In genomic region chr14:35155962-35156361, GRCh38 we compare ENCODE assay signal across 9 cellular contexts. TPM values are rescaled to one million over a fixed set of nuclear protein-coding genes. Genes with fewer than 3 reads are reported as not detected.
DNase-seq lines count a peak whose midpoint lies in the region; ATAC-seq and TF ChIP-seq lines count a peak whose summit lies in the region.
"Had no signal": no experiment of that assay in that cellular context is flagged by ENCODE, and none has a peak within 500 bp of the region (broad histone marks: within the 10 kb centered on the region; RNA-seq: fewer than 3 reads in every experiment).

No MANE protein-coding gene starts in this region.

- intact Hi-C loops in CD4-positive, alpha-beta memory T cell (cut with micrococcal nuclease): no loop called here

- peaks cover 9% of the 10 kb centered on the region for H3K36me3 ChIP-seq in CD4-positive, alpha-beta memory T cell (ENCODE audit: insufficient read depth, low read length)

- ATAC-seq in activated CD8-positive, alpha-beta T cell treated with anti-CD3 and anti-CD28 coated beads, Interleukin-2, amount 10 ng/mL, durations not matched to agents 7 days and 5 days: no peak
- ATAC-seq in HG02973 (IDR thresholded peaks at IDR 0.05; ENCODE audit: unreplicated experiment): no peak
- ATAC-seq in HG02678 (IDR thresholded peaks at IDR 0.05; ENCODE audit: unreplicated experiment): no peak
- ATAC-seq: K562 had no signal

- H3K27me3 Mint-ChIP-seq in CD4-positive, alpha-beta memory T cell: no peaks in the 10 kb centered on the region
- H3K27me3 Mint-ChIP-seq in HFFc6 (ENCODE audit: insufficient read depth): no peaks in the 10 kb centered on the region; the same call in 1 of the 2 replicates
- no peaks in the 10 kb centered on the region for H3K27me3 Mint-ChIP-seq in activated CD8-positive, alpha-beta T cell treated with anti-CD3 and anti-CD28 coated beads, Interleukin-2, amount 10 ng/mL, durations not matched to agents 7 days and 5 days (ENCODE audit: low read depth)

- H3K27me3 ChIP-seq in CD4-positive, alpha-beta memory T cell (ENCODE audit: insufficient read depth, low read length): no peaks in the 10 kb centered on the region

- H3K4me1 Mint-ChIP-seq in CD4-positive, alpha-beta memory T cell: peaks cover 43 to 69% (median 56%) of the 10 kb centered on the region in 4 donors
- peaks cover 41% of the 10 kb centered on the region for H3K4me1 Mint-ChIP-seq in HFFc6 (ENCODE audit: low read depth)
- H3K4me1 Mint-ChIP-seq in activated CD8-positive, alpha-beta T cell treated with anti-CD3 and anti-CD28 coated beads, Interleukin-2, amount 10 ng/mL, durations not matched to agents 7 days and 5 days (ENCODE audit: low read depth): peaks cover 24% of the 10 kb centered on the region

- POLR2A ChIA-PET in CD4-positive, alpha-beta memory T cell (lab: Charles Lee; ENCODE audit: partially characterized antibody): interaction anchor here (1.1 to 1.3 kb wide), 2 partner anchors 47 to 248 kb away, joined by 3 read pairs; no protein-coding TSS in a partner anchor
- POLR2A ChIA-PET in activated CD8-positive, alpha-beta T cell treated with anti-CD3 and anti-CD28 coated beads, Interleukin-2, amount 10 ng/mL, durations not matched to agents 7 days and 5 days (lab: Charles Lee): interaction anchor here (0.7 kb wide), 1 partner anchor 173 kb away, joined by 4 read pairs; no protein-coding TSS in a partner anchor

- peak in 2 of 5 donors; percentile 12 to 13 for DNase-seq in CD4-positive, alpha-beta memory T cell
- DNase-seq in HFFc6 (no peak), left kidney (ENCODE audit: low read depth, low spot score) (peak; percentile 5), GOT3 (lab: John Stamatoyannopoulos, UW) (no peak), UCSD-AML1 (lab: John Stamatoyannopoulos, UW; ENCODE audit: unreplicated experiment) (no peak)
- DNase-seq in activated CD8-positive, alpha-beta T cell treated with anti-CD3 and anti-CD28 coated beads, Interleukin-2, amount 10 ng/mL, durations not matched to agents 7 days and 5 days: no peak

- H3K36me3 Mint-ChIP-seq in CD4-positive, alpha-beta memory T cell: peaks cover 37 to 42% of the 10 kb centered on the region in 2 donors
- peaks cover 12% of the 10 kb centered on the region for H3K36me3 Mint-ChIP-seq in HFFc6 (ENCODE audit: low read depth)
- peaks cover 20% of the 10 kb centered on the region for H3K36me3 Mint-ChIP-seq in activated CD8-positive, alpha-beta T cell treated with anti-CD3 and anti-CD28 coated beads, Interleukin-2, amount 10 ng/mL, durations not matched to agents 7 days and 5 days (ENCODE audit: low read depth)

- no peak overlapping the region for H3K4me3 ChIP-seq in CD4-positive, alpha-beta memory T cell (ENCODE audit: low read length in 2 of 2)
- H3K4me3 ChIP-seq: K562 had no signal

- no peaks in the 10 kb centered on the region for H3K9me3 Mint-ChIP-seq in CD4-positive, alpha-beta memory T cell
- H3K9me3 Mint-ChIP-seq in HFFc6: no peaks in the 10 kb centered on the region
- H3K9me3 Mint-ChIP-seq in activated CD8-positive, alpha-beta T cell treated with anti-CD3 and anti-CD28 coated beads, Interleukin-2, amount 10 ng/mL, durations not matched to agents 7 days and 5 days (ENCODE audit: insufficient read depth): no peaks in the 10 kb centered on the region

- no peak for TF ChIP-seq CTCF in HFFc6 (IDR thresholded peaks at IDR 0.05)

- peaks cover 50% of the 10 kb centered on the region for H3K4me1 ChIP-seq in CD4-positive, alpha-beta memory T cell (ENCODE audit: insufficient read depth, low read length)

- H3K27ac Mint-ChIP-seq in CD4-positive, alpha-beta memory T cell: peak overlapping the region; percentile 27 to 90 (median 78)
- H3K27ac Mint-ChIP-seq in HFFc6: peak overlapping the region; percentile 27
- peak overlapping the region; percentile 37 for H3K27ac Mint-ChIP-seq in activated CD8-positive, alpha-beta T cell treated with anti-CD3 and anti-CD28 coated beads, Interleukin-2, amount 10 ng/mL, durations not matched to agents 7 days and 5 days

- CTCF ChIA-PET in CD4-positive, alpha-beta memory T cell (lab: Charles Lee; ENCODE audit: partially characterized antibody): interaction anchor here (0.6 to 1.6 kb wide), 3 partner anchors 8 to 370 kb away, joined by 3 read pairs; no protein-coding TSS in a partner anchor
- CTCF ChIA-PET in activated CD8-positive, alpha-beta T cell treated with anti-CD3 and anti-CD28 coated beads, Interleukin-2, amount 10 ng/mL, durations not matched to agents 7 days and 5 days (lab: Charles Lee): interaction anchor here (0.7 to 2.2 kb wide), 3 partner anchors 15 to 59 kb away, joined by 4 to 9 read pairs (median 6); no protein-coding TSS in a partner anchor

- H3K9me3 ChIP-seq in CD4-positive, alpha-beta memory T cell (ENCODE audit: control insufficient read depth in 1 of 2, low read length in 2 of 2): no peaks in the 10 kb centered on the region

- peak overlapping the region; percentile 40 for H3K27ac ChIP-seq in CD4-positive, alpha-beta memory T cell (ENCODE audit: low read depth, low read length)

- peak overlapping the region in 7 of 8 donors; percentile 27 to 79 (median 51) for H3K4me3 Mint-ChIP-seq in CD4-positive, alpha-beta memory T cell
- no peak overlapping the region for H3K4me3 Mint-ChIP-seq in HFFc6
- H3K4me3 Mint-ChIP-seq in activated CD8-positive, alpha-beta T cell treated with anti-CD3 and anti-CD28 coated beads, Interleukin-2, amount 10 ng/mL, durations not matched to agents 7 days and 5 days: no peak overlapping the region

RNA-seq across cellular contexts. Expression of gene PRORP, which starts 33.6 kb away (rescaled TPM):
- 10 to 100 TPM; 38.9 to 39.4 TPM for total RNA-seq in CD4-positive, alpha-beta memory T cell
- polyA plus RNA-seq in CD4-positive, alpha-beta memory T cell: 100 to 1,000 TPM in 1 of 2 donors, 10 to 100 TPM in 1; 84.2 to 121 TPM
- 10 to 100 TPM; 22.6 to 29.6 (median 26.6) TPM for total RNA-seq in HFFc6 (2021; fragmentation: NEBNext Ultra II Directional; extraction: Animal tissue kit (Norgen Biotek cat#: 25700))
- 10 to 100 TPM; 32.5 to 35.4 TPM for total RNA-seq in activated CD8-positive, alpha-beta T cell treated with anti-CD3 and anti-CD28 coated beads, Interleukin-2, amount 10 ng/mL, durations not matched to agents 7 days and 5 days

RNA-seq across cellular contexts. Expression of gene PPP2R3C, which starts 34.2 kb away (rescaled TPM):
- 10 to 100 TPM; 36.1 to 41.0 TPM for total RNA-seq in CD4-positive, alpha-beta memory T cell
- polyA plus RNA-seq in CD4-positive, alpha-beta memory T cell: 10 to 100 TPM; 58.0 to 70.9 TPM
- total RNA-seq in HFFc6 (2021; fragmentation: NEBNext Ultra II Directional; extraction: Animal tissue kit (Norgen Biotek cat#: 25700)): 10 to 100 TPM; 19.0 to 26.4 (median 23.8) TPM
- 10 to 100 TPM; 33.3 to 38.6 TPM for total RNA-seq in activated CD8-positive, alpha-beta T cell treated with anti-CD3 and anti-CD28 coated beads, Interleukin-2, amount 10 ng/mL, durations not matched to agents 7 days and 5 days

Comparison
In these comparisons a context has a peak if more than half of its experiments do, and no peak if none do; other contexts are left out.
1. H3K27ac Mint-ChIP-seq: peak in every context shown above with its lines; median percentile 78 in CD4-positive, alpha-beta memory T cell; 37 in activated CD8-positive, alpha-beta T cell treated with anti-CD3 and anti-CD28 coated beads, Interleukin-2, amount 10 ng/mL, durations not matched to agents 7 days and 5 days; 27 in HFFc6.
2. H3K4me3 Mint-ChIP-seq: peak in CD4-positive, alpha-beta memory T cell (7 of 8); none in HFFc6 (single experiment) and activated CD8-positive, alpha-beta T cell treated with anti-CD3 and anti-CD28 coated beads, Interleukin-2, amount 10 ng/mL, durations not matched to agents 7 days and 5 days (single experiment).